In genomic region chr1:176119549-176119948, GRCh38 we compare ENCODE assay signal across 10 cellular contexts.
DNase-seq lines count a peak whose midpoint lies in the region; ATAC-seq and TF ChIP-seq lines count a peak whose summit lies in the region.
"Had no signal": no experiment of that assay in that cellular context is flagged by ENCODE, and none has a peak within 500 bp of the region (broad histone marks: within the 10 kb centered on the region; RNA-seq: fewer than 3 reads in every experiment).

No MANE protein-coding gene starts in this region.

- no peak overlapping the region for H3K4me3 Mint-ChIP-seq in activated T-helper 17 cell treated with anti-CD3 and anti-CD28 coated beads, Interleukin-2, amount 50 U/mL, for 72 hours
- H3K4me3 Mint-ChIP-seq: CD4-positive, CD25-positive, alpha-beta regulatory T cell; T-helper 1 cell treated with Interleukin-12 subunit alpha and Interleukin-12 subunit beta and Interleukin-4 antibody, amounts not matched to agents 30 μg/mL and 1 μg/mL, for 36 hours had no signal

- H3K36me3 ChIP-seq in osteoblast (ENCODE audit: insufficient read depth, low read length), result peaks cover 9% of the 10 kb centered on the region

- H3K4me2 ChIP-seq in osteoblast (ENCODE audit: insufficient read depth, low read length), result no peak overlapping the region

- no peak overlapping the region for H3K27ac ChIP-seq in osteoblast (ENCODE audit: low read depth, low read length)

- H3K27ac Mint-ChIP-seq in activated T-helper 17 cell treated with anti-CD3 and anti-CD28 coated beads, Interleukin-2, amount 50 U/mL, for 72 hours, result no peak overlapping the region
- H3K27ac Mint-ChIP-seq: CD4-positive, CD25-positive, alpha-beta regulatory T cell; T-helper 1 cell treated with Interleukin-12 subunit alpha and Interleukin-12 subunit beta and Interleukin-4 antibody, amounts not matched to agents 30 μg/mL and 1 μg/mL, for 36 hours had no signal

- DNase-seq in SKM-1 treated with dmso at 0.1 percent for 144 hours (lab: John Stamatoyannopoulos, UW; ENCODE audit: unreplicated experiment), result peak; percentile 34
- DNase-seq in SKM-1 (lab: John Stamatoyannopoulos, UW; ENCODE audit: unreplicated experiment), result no peak
- no peak for DNase-seq in osteoblast (ENCODE audit: insufficient read length, low spot score, missing footprints)
- no peak for DNase-seq in glomerular visceral epithelial cell (ENCODE audit: extremely low spot score)
- DNase-seq in left ventricle myocardium superior, result no peak
- no peak for DNase-seq in ecto neural progenitor cell (ENCODE audit: low spot score)

- no peaks in the 10 kb centered on the region for H3K4me1 ChIP-seq in osteoblast (ENCODE audit: insufficient read depth, low read length)

- no peaks in the 10 kb centered on the region for H3K27me3 ChIP-seq in osteoblast (ENCODE audit: insufficient read depth, low read length)

- no peaks in the 10 kb centered on the region for H3K27me3 Mint-ChIP-seq in activated T-helper 17 cell treated with anti-CD3 and anti-CD28 coated beads, Interleukin-2, amount 50 U/mL, for 72 hours
- H3K27me3 Mint-ChIP-seq: CD4-positive, CD25-positive, alpha-beta regulatory T cell had no signal

- intact Hi-C loops in left ventricle myocardium superior (cut with micrococcal nuclease), result no loop called here

- ATAC-seq in HG03469 (IDR thresholded peaks at IDR 0.05; ENCODE audit: unreplicated experiment), result peak; percentile 67
- peak; percentile 56 for ATAC-seq in activated T-helper 17 cell treated with anti-CD3 and anti-CD28 coated beads, Interleukin-2, amount 50 U/mL, for 72 hours (replicated peaks)
- no peak for ATAC-seq in left ventricle myocardium superior

- H3K79me2 ChIP-seq in osteoblast (ENCODE audit: insufficient read depth, low read length), result peaks cover 2% of the 10 kb centered on the region

- H3K9me3 ChIP-seq in osteoblast (ENCODE audit: low read depth, low read length), result no peaks in the 10 kb centered on the region

- H3K4me3 ChIP-seq in osteoblast (ENCODE audit: insufficient read depth, low read length), result no peak overlapping the region

- H3K36me3 Mint-ChIP-seq in activated T-helper 17 cell treated with anti-CD3 and anti-CD28 coated beads, Interleukin-2, amount 50 U/mL, for 72 hours (ENCODE audit: low read depth), result peaks cover 55% of the 10 kb centered on the region

- H4K20me1 ChIP-seq in osteoblast (ENCODE audit: insufficient read depth, low read length), result no peaks in the 10 kb centered on the region

- no peaks in the 10 kb centered on the region for H3K4me1 Mint-ChIP-seq in activated T-helper 17 cell treated with anti-CD3 and anti-CD28 coated beads, Interleukin-2, amount 50 U/mL, for 72 hours

- H2AFZ ChIP-seq in osteoblast (ENCODE audit: low read length), result no peak overlapping the region

- peaks cover 3% of the 10 kb centered on the region for H3K9me3 Mint-ChIP-seq in activated T-helper 17 cell treated with anti-CD3 and anti-CD28 coated beads, Interleukin-2, amount 50 U/mL, for 72 hours

- peak; percentile 25 for TF ChIP-seq CTCF in osteoblast (IDR thresholded peaks at IDR 0.05; ENCODE audit: extremely low read depth, low read depth, low read length)
